In genomic region chr2:181805228-181806038, GRCh38 we compare ENCODE assay signal across 11 cellular contexts.
DNase-seq lines count a peak whose midpoint lies in the region; ATAC-seq and TF ChIP-seq lines count a peak whose summit lies in the region.
"Had no signal": no experiment of that assay in that cellular context is flagged by ENCODE, and none has a peak within 500 bp of the region (broad histone marks: within the 10 kb centered on the region; RNA-seq: fewer than 3 reads in every experiment).

No MANE protein-coding gene starts in this region.

- H3K4me3 ChIP-seq in adipocyte (ENCODE audit: low read length) (no peak overlapping the region), esophagus muscularis mucosa (no peak overlapping the region)

- H3K36me3 ChIP-seq in adipocyte (ENCODE audit: control insufficient read depth, insufficient read depth, low read length, severe bottlenecking) (no peaks in the 10 kb centered on the region), esophagus muscularis mucosa (no peaks in the 10 kb centered on the region)

- TF ChIP-seq CTCF in GM13977 (IDR thresholded peaks at IDR 0.05; ENCODE audit: extremely low read depth, insufficient read depth, missing control alignments): no peak
- TF ChIP-seq CTCF in esophagus muscularis mucosa (IDR thresholded peaks at IDR 0.05): no peak

- no peak for TF ChIP-seq POLR2A in esophagus muscularis mucosa (IDR thresholded peaks at IDR 0.05; ENCODE audit: low read depth)

- WGBS in esophagus muscularis mucosa: 24% methylated on average over 3 of the region's 3 CpGs

- peaks cover 13% of the 10 kb centered on the region for H3K4me1 ChIP-seq in adipocyte (ENCODE audit: control insufficient read depth, insufficient read depth, low read length)
- H3K4me1 ChIP-seq in esophagus muscularis mucosa: peaks cover 10 to 24% (median 17%) of the 10 kb centered on the region in 4 donors

- H3K9me3 ChIP-seq in adipocyte (ENCODE audit: control insufficient read depth, low read length) (no peaks in the 10 kb centered on the region), esophagus muscularis mucosa (no peaks in the 10 kb centered on the region)

- intact Hi-C loops in esophagus muscularis mucosa (cut with DNase I): no loop called here

- in situ Hi-C loops in GM13977 (cut with MboI; ENCODE audit: low pct_unique_long_range_greater_than_20kb, low sequenced_read_pairs, unreplicated experiment): no loop called here

- no peaks in the 10 kb centered on the region for H3K27me3 ChIP-seq in adipocyte (replicated peaks; ENCODE audit: control insufficient read depth, insufficient read depth, low read length)
- H3K27me3 ChIP-seq in esophagus muscularis mucosa: no peaks in the 10 kb centered on the region

- DNase-seq in AG20443 (ENCODE audit: low spot score) (peak; percentile 18), adipocyte (ENCODE audit: low read depth) (peak; percentile 61), medulla oblongata (ENCODE audit: extremely low spot score) (peak; percentile 26), GM13977 (ENCODE audit: low spot score) (no peak), NCI-H1436 (lab: John Stamatoyannopoulos, UW) (no peak), esophagus muscularis mucosa (ENCODE audit: extremely low spot score) (no peak), T-helper 1 cell (no peak)
- DNase-seq: activated CD4-positive, alpha-beta T cell treated with anti-CD3 and anti-CD28 coated beads, Interleukin-2, amount 50 U/mL, for 48 hours; cerebellar nuclear complex; NCI-H524 had no signal

- ATAC-seq in HG03469 (IDR thresholded peaks at IDR 0.05; ENCODE audit: unreplicated experiment): peak; percentile 50

- no peak overlapping the region for H3K9ac ChIP-seq in adipocyte (ENCODE audit: low read length)

- peak overlapping the region in 2 of 4 donors; percentile 7 to 16 for H3K27ac ChIP-seq in esophagus muscularis mucosa (replicated peaks in 1 of 4)

- TF ChIP-seq EP300 in esophagus muscularis mucosa (IDR thresholded peaks at IDR 0.05): no peak

Comparison
In these comparisons a context has a peak if more than half of its experiments do, and no peak if none do; other contexts are left out.
1. DNase-seq: peak in AG20443 (single experiment), adipocyte (single experiment) and medulla oblongata (single experiment); none in GM13977 (single experiment), NCI-H1436 (single experiment), esophagus muscularis mucosa (single experiment) and T-helper 1 cell (0 of 5).